26 cellular contexts compared by ENCODE assay signal in the genomic region with DNA sequence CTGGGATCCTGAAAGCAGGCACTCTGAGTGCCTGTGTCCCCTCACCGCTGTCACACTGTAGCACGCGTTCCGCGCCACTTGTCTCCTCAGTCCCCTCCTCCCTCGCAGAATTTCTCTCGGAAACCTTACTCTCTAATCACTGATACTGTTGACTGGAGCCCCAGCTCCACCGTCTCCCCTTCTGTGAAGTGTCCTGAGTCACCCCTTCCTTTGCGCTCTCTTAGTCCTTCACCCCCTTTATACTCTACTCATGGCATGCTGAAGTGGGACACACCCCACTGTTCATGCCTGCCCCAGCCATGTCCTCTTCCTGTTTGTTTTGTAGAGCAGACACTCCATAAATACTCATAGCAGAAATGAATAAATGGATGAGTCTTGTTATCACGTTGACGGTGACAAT.
A peak's percentile ranks its signal among the peaks of the same experiment; 100 is the strongest.
DNase-seq lines count a peak whose midpoint lies in the region; ATAC-seq, FAIRE-seq and TF ChIP-seq lines count a peak whose summit lies in the region.
"Had no signal": no experiment of that assay in that cellular context is flagged by ENCODE, and none has a peak within 500 bp of the region (broad histone marks: within the 10 kb centered on the region; RNA-seq: fewer than 3 reads in every experiment).

No MANE protein-coding gene starts in this region.

- CTCF ChIA-PET in Caco-2 (lab: Charles Lee): no interaction called here
- CTCF ChIA-PET in H1 (lab: Charles Lee; ENCODE audit: partially characterized antibody): interaction anchor here (1.2 to 2.6 kb wide), 4 partner anchors 12 to 196 kb away, joined by 4 to 15 read pairs (median 6); no protein-coding TSS in a partner anchor

- no peak for FAIRE-seq in H1 (lab: Jason Lieb, UNC)
- FAIRE-seq: A204.1, G401.6, H54, RCC 7860 had no signal

- no peaks in the 10 kb centered on the region; the same call in 1 of the 2 replicates for H3K23me2 ChIP-seq in H1 (ENCODE audit: low read depth, low read length)

- H3K27ac Mint-ChIP-seq in Caco-2 (ENCODE audit: unreplicated experiment) (peak overlapping the region; percentile 51), type B pancreatic cell (peak overlapping the region; percentile 2)
- H3K27ac Mint-ChIP-seq: CD4-positive, alpha-beta T cell had no signal

- H3K79me1 ChIP-seq in H1 (ENCODE audit: low read depth, low read length): no peaks in the 10 kb centered on the region

- no peak overlapping the region for H2AK5ac ChIP-seq in H1 (ENCODE audit: low read depth, low read length)

- peak overlapping the region; percentile 77; the same call in 1 of the 2 replicates for H2BK20ac ChIP-seq in H1 (ENCODE audit: low read length)

- no peaks in the 10 kb centered on the region for H3K79me2 ChIP-seq in H1 (ENCODE audit: control insufficient read depth in 1 of 2, insufficient read depth in 2 of 2, low read length in 2 of 2)

- no peak for TF ChIP-seq RAD21 in H1 (IDR thresholded peaks at IDR 0.05 in 1 of 2, conservative IDR thresholded peaks at IDR 0.05 in 1 of 2; ENCODE audit: low read depth in 2 of 2, low read length in 2 of 2)

- POLR2A ChIA-PET in Caco-2 (lab: Charles Lee) (no interaction called here), H1 (lab: Charles Lee; ENCODE audit: partially characterized antibody) (no interaction called here)

- H3K4me1 Mint-ChIP-seq in Caco-2 (ENCODE audit: low read depth, unreplicated experiment) (peaks cover 33% of the 10 kb centered on the region), type B pancreatic cell (ENCODE audit: unreplicated experiment) (peaks cover 35% of the 10 kb centered on the region)

- 0 out of 2 replicates have a peak overlapping the region, but pooled peaks have one; percentile 89 for H2BK15ac ChIP-seq in H1 (ENCODE audit: low read length)

- TF ChIP-seq CTCF in Caco-2 (IDR thresholded peaks at IDR 0.05; ENCODE audit: insufficient read depth in 1 of 2, low read depth in 1 of 2, low read length in 1 of 2, severe bottlenecking in 1 of 2, unreplicated experiment in 1 of 2): no peak
- TF ChIP-seq CTCF in H1 (IDR thresholded peaks at IDR 0.05; ENCODE audit: control extremely low read depth in 1 of 3, insufficient read depth in 1 of 3, low read depth in 1 of 3, low read length in 3 of 3): no peak
- no peak for TF ChIP-seq CTCF in lower lobe of right lung (IDR thresholded peaks at IDR 0.05)
- no peak for TF ChIP-seq CTCF in type B pancreatic cell (conservative IDR thresholded peaks at IDR 0.05)
- TF ChIP-seq CTCF in GM13976 (IDR thresholded peaks at IDR 0.05; ENCODE audit: borderline replicate concordance, control extremely low read depth, extremely low read depth, insufficient read depth, missing control alignments): no peak

- no peak overlapping the region for H3K4ac ChIP-seq in H1 (replicated peaks; ENCODE audit: insufficient read length, low read depth, low read length)

- in situ Hi-C loops in GM13976 (cut with MboI; ENCODE audit: low sequenced_read_pairs, unreplicated experiment): no loop called here

- H3K36me3 ChIP-seq in Caco-2 (ENCODE audit: control insufficient read depth, insufficient read depth, low read length): no peaks in the 10 kb centered on the region
- no peaks in the 10 kb centered on the region for H3K36me3 ChIP-seq in H1 (ENCODE audit: control insufficient read depth in 2 of 4, insufficient read depth in 4 of 4, low read length in 3 of 4)
- no peaks in the 10 kb centered on the region for H3K36me3 ChIP-seq in lower lobe of right lung
- H3K36me3 ChIP-seq: BLaER1 treated with 17β-estradiol and CSF1 and Interleukin-3, amounts not matched to agents 10 nM and 100 nM had no signal

- H3K56ac ChIP-seq in H1 (replicated peaks; ENCODE audit: insufficient read length, low read depth, low read length): no peak overlapping the region

- no peak overlapping the region for H3K23ac ChIP-seq in H1 (ENCODE audit: insufficient read length)

- DNase-seq in Caco-2 (no peak), H1 (ENCODE audit: low read depth in 1 of 2, low spot score in 2 of 2) (no peak), lower lobe of right lung (no peak), type B pancreatic cell (ENCODE audit: extremely low spot score, unreplicated experiment) (no peak), GM13976 (ENCODE audit: low spot score) (no peak), mucosa of gallbladder (ENCODE audit: low spot score) (no peak)
- no peak for DNase-seq in activated CD8-positive, alpha-beta memory T cell treated with anti-CD3 and anti-CD28 coated beads, Interleukin-2, amount 50 U/mL, for 48 hours
- DNase-seq: AML-193; CD4-positive, alpha-beta T cell; COR-L47; KBM-7; MV-4-11; NCI-H1105 treated with DMSO at 0.1 percent for 48 hours; NCI-H146; NCI-H2029 treated with DMSO at 0.1 percent for 48 hours; NCI-H2171 treated with DMSO at 0.1 percent for 48 hours; NCI-H345; NCI-H524 treated with DMSO at 0.1 percent for 48 hours; NCI-H774; SIG-M5 had no signal

- no peak for TF ChIP-seq POLR2A in H1 (IDR thresholded peaks at IDR 0.05; ENCODE audit: control extremely low read depth in 1 of 2, low read depth in 2 of 2, low read length in 2 of 2)

- H3K4me3 Mint-ChIP-seq in Caco-2 (ENCODE audit: unreplicated experiment): no peak overlapping the region
- no peak overlapping the region for H3K4me3 Mint-ChIP-seq in type B pancreatic cell
- H3K4me3 Mint-ChIP-seq: CD4-positive, alpha-beta T cell had no signal

- H2BK120ac ChIP-seq in H1 (replicated peaks; ENCODE audit: low read depth, low read length): no peak overlapping the region

- H3K9ac ChIP-seq in H1 (replicated peaks in 1 of 4; ENCODE audit: extremely low read depth in 1 of 4, low read depth in 3 of 4, low read length in 3 of 4): no peak overlapping the region
- H3K9ac ChIP-seq: BLaER1 treated with 17β-estradiol and CSF1 and Interleukin-3, amounts not matched to agents 10 nM and 100 nM had no signal

- H3K9me3 ChIP-seq in Caco-2: peaks cover 3% of the 10 kb centered on the region
- H3K9me3 ChIP-seq in H1 (ENCODE audit: insufficient read depth in 2 of 2, low read depth in 1 of 2, low read length in 1 of 2): no peaks in the 10 kb centered on the region
- no peaks in the 10 kb centered on the region for H3K9me3 ChIP-seq in lower lobe of right lung
- H3K9me3 ChIP-seq: BLaER1 treated with 17β-estradiol and CSF1 and Interleukin-3, amounts not matched to agents 10 nM and 100 nM had no signal

- H4K5ac ChIP-seq in H1 (ENCODE audit: insufficient read length, low read depth, low read length): no peak overlapping the region

- 0 out of 2 replicates have a peak overlapping the region, but pooled peaks have one; percentile 26 for H2BK5ac ChIP-seq in H1 (ENCODE audit: low read depth, low read length)

- no peak overlapping the region for H4K8ac ChIP-seq in H1 (ENCODE audit: extremely low read depth, insufficient read depth, low read length)

- H3K27me3 ChIP-seq in Caco-2 (replicated peaks; ENCODE audit: control insufficient read depth, insufficient read depth, low read length) (no peaks in the 10 kb centered on the region), H1 (replicated peaks in 1 of 4; ENCODE audit: control insufficient read depth in 3 of 4, extremely low read depth in 1 of 4, insufficient read depth in 3 of 4, low read length in 3 of 4) (no peaks in the 10 kb centered on the region; a peak in 1 of 7 replicates), lower lobe of right lung (ENCODE audit: low read depth) (no peaks in the 10 kb centered on the region)
- H3K27me3 ChIP-seq: BLaER1 treated with 17β-estradiol and CSF1 and Interleukin-3, amounts not matched to agents 10 nM and 100 nM had no signal

- H4K91ac ChIP-seq in H1 (replicated peaks; ENCODE audit: insufficient read length, low read length): no peak overlapping the region

- whole genome bisulfite sequencing in H1 (ENCODE audit: extremely low coverage in 1 of 2, insufficient coverage in 1 of 2, insufficient read length in 1 of 2, insufficient replicate concordance in 2 of 2, low coverage in 1 of 2, low lambda C conversion rate in 2 of 2, missing lambda C conversion rate in 1 of 2), 2 experiments: 90% methylated on average over 11 of the region's 11 CpGs; no CpG with 5 or more reads in 1 of the 2 experiments

- H3K27me3 Mint-ChIP-seq in Caco-2 (ENCODE audit: insufficient read depth, unreplicated experiment) (no peaks in the 10 kb centered on the region), type B pancreatic cell (no peaks in the 10 kb centered on the region)
- H3K27me3 Mint-ChIP-seq: CD4-positive, alpha-beta T cell had no signal

- no peak overlapping the region for H3K18ac ChIP-seq in H1 (ENCODE audit: extremely low read depth, low read length)

- intact Hi-C loops in Caco-2 (cut with micrococcal nuclease; ENCODE audit: unreplicated experiment): loop anchor here (5.0 kb wide), 1 partner anchor 55 kb away; no protein-coding TSS in a partner anchor
- intact Hi-C loops in lower lobe of right lung (cut with DNase I): no loop called here

- no peak for TF ChIP-seq EP300 in H1 (IDR thresholded peaks at IDR 0.05; ENCODE audit: borderline replicate concordance in 1 of 2, low read depth in 2 of 2, low read length in 2 of 2)

- ATAC-seq in lower lobe of right lung: peak; percentile 84 to 90

- H4K20me1 ChIP-seq in H1 (replicated peaks in 1 of 2; ENCODE audit: control insufficient read depth in 1 of 2, insufficient read depth in 2 of 2, low read length in 2 of 2): no peaks in the 10 kb centered on the region
- H4K20me1 ChIP-seq: BLaER1 treated with 17β-estradiol and CSF1 and Interleukin-3, amounts not matched to agents 10 nM and 100 nM had no signal

- no peak overlapping the region for H3K4me2 ChIP-seq in H1 (ENCODE audit: insufficient read depth in 1 of 2, low read depth in 2 of 2, low read length in 2 of 2)
- H3K4me2 ChIP-seq: BLaER1 treated with 17β-estradiol and CSF1 and Interleukin-3, amounts not matched to agents 10 nM and 100 nM had no signal

- peak overlapping the region; percentile 53; the same call in 1 of the 2 replicates for H2BK12ac ChIP-seq in H1 (ENCODE audit: low read depth, low read length)

- no peak overlapping the region for H3K14ac ChIP-seq in H1 (ENCODE audit: insufficient read length)

- H3K27ac ChIP-seq in H1 (ENCODE audit: low read depth, low read length): no peak overlapping the region
- H3K27ac ChIP-seq in lower lobe of right lung: no peak overlapping the region
- H3K27ac ChIP-seq: BLaER1 treated with 17β-estradiol and CSF1 and Interleukin-3, amounts not matched to agents 10 nM and 100 nM; SK-N-MC had no signal

- H3K9me3 Mint-ChIP-seq in Caco-2 (ENCODE audit: unreplicated experiment) (no peaks in the 10 kb centered on the region), type B pancreatic cell (peaks cover 5% of the 10 kb centered on the region)
- H3K9me3 Mint-ChIP-seq: CD4-positive, alpha-beta T cell had no signal

- H3K36me3 Mint-ChIP-seq in Caco-2 (ENCODE audit: insufficient read depth, unreplicated experiment) (peaks cover 14% of the 10 kb centered on the region), type B pancreatic cell (peaks cover 6% of the 10 kb centered on the region)

- no peak overlapping the region for H3K4me3 ChIP-seq in Caco-2 (ENCODE audit: low read depth, low read length)
- no peak overlapping the region for H3K4me3 ChIP-seq in H1 (ENCODE audit: extremely low read depth in 1 of 4, insufficient read depth in 2 of 4, low read depth in 3 of 4, low read length in 4 of 4)
- no peak overlapping the region for H3K4me3 ChIP-seq in lower lobe of right lung
- H3K4me3 ChIP-seq: BLaER1 treated with 17β-estradiol and CSF1 and Interleukin-3, amounts not matched to agents 10 nM and 100 nM; SK-N-MC had no signal

- no TSS peak for BruUV-seq in Caco-2 (replicated peaks; lab: Mats Ljungman, UMichigan)

- H3K4me1 ChIP-seq in Caco-2 (peaks cover 36% of the 10 kb centered on the region), H1 (replicated peaks in 1 of 4; ENCODE audit: control insufficient read depth in 3 of 4, insufficient read depth in 4 of 4, low read length in 3 of 4) (peaks cover 0 to 11% (median 9%) of the 10 kb centered on the region in 4 experiments; a peak in 5 of 7 replicates), lower lobe of right lung (no peaks in the 10 kb centered on the region)

- H2AFZ ChIP-seq in H1 (ENCODE audit: low read length): no peak overlapping the region
